Comparison of ENCODE assay signal across 8 cellular contexts in the genomic region with DNA sequence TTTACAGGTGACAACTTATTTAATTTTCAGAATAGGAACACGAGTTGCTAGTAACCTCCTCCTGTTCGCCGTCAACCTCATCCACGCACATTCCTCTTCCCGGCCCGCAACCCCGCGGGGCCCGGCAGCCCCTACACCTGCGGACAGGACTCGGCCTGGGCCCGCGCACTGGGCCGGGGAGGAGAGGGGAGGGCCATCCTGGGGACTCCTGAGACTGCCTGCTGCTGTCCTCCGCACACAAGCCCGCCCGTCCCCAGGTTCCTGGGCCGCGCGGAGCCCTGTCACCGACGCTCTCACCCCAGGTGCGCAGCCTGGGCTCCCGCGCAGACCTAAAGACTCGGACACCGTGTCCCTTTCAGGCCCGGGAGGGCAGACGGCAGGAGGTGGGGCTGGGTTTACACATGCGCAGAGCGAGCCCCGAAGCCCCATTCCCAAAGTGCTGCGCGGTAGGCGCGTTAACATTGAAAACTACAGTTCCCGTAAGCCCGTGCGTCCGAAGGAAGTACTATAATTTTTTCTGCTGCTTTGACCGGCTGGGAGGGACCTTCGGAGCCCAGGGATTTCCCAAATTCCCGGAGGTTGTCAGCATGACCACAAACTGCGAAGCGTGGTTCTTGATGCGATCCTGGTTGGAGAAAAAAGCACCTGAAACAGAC.
A peak's percentile ranks its signal among the peaks of the same experiment; 100 is the strongest.
DNase-seq lines count a peak whose midpoint lies in the region; ATAC-seq and TF ChIP-seq lines count a peak whose summit lies in the region.
"Not testable (repeated sequence)": the region's sequence is repeated elsewhere in the genome, so short reads cannot be mapped to it uniquely, and the experiment has no call there.

No MANE protein-coding gene starts in this region.

- ATAC-seq in GM19438 (IDR thresholded peaks at IDR 0.05; ENCODE audit: low read depth, unreplicated experiment) (peak; percentile 95), HG03520 (IDR thresholded peaks at IDR 0.05; ENCODE audit: unreplicated experiment) (peak; percentile 97)

- H3K27me3 ChIP-seq in colonic mucosa: not testable (repeated sequence)

- DNase-seq in AG09309 (ENCODE audit: low read depth): peak; percentile 1
- peak; percentile 61 for DNase-seq in NCI-H524 treated with DMSO at 0.1 percent for 48 hours (lab: John Stamatoyannopoulos, UW)
- peak; percentile 82 for DNase-seq in activated CD4-positive, alpha-beta T cell treated with anti-CD3 and anti-CD28 coated beads for 48 hours
- DNase-seq in colonic mucosa: peak; percentile 90
- DNase-seq in kidney tubule cell (ENCODE audit: low spot score): peak; percentile 92
- DNase-seq in stimulated activated CD4-positive, alpha-beta T cell treated with anti-CD3 and anti-CD28 coated beads, Interleukin-12 subunit alpha, Interleukin-12 subunit beta, amount 100 ng/mL, for 48 hours (ENCODE audit: low read depth in 2 of 3, low spot score in 1 of 3): peak; percentile 48 to 68 (median 59)

- H3K9ac ChIP-seq in colonic mucosa (ENCODE audit: low read depth in 2 of 2, low read length in 2 of 2): peak overlapping the region in 1 of 2 donors; percentile 35

- H3K4me3 ChIP-seq in AG09309 (ENCODE audit: control insufficient read depth, low read depth, low read length): not testable (repeated sequence)
- peak overlapping the region; percentile 51 for H3K4me3 ChIP-seq in colonic mucosa

- not testable (repeated sequence) for H3K9me3 ChIP-seq in colonic mucosa

- not testable (repeated sequence) for H3K36me3 ChIP-seq in colonic mucosa

- H3K27ac ChIP-seq in colonic mucosa: not testable (repeated sequence)

- intact Hi-C loops in colonic mucosa (cut with DNase I): not testable (repeated sequence)

- not testable (repeated sequence) for H3K4me1 ChIP-seq in colonic mucosa

- not testable (repeated sequence) for TF ChIP-seq CTCF in AG09309 (IDR thresholded peaks at IDR 0.05; ENCODE audit: control insufficient read depth, insufficient read depth, low read depth, low read length, missing control alignments); colonic mucosa (IDR thresholded peaks at IDR 0.05)

Comparison
In these comparisons a context has a peak if more than half of its experiments do, and no peak if none do; other contexts are left out.
1. DNase-seq: peak in every context shown above with its lines; median percentile 92 in kidney tubule cell; 90 in colonic mucosa; 82 in activated CD4-positive, alpha-beta T cell treated with anti-CD3 and anti-CD28 coated beads for 48 hours; 61 in NCI-H524 treated with DMSO at 0.1 percent for 48 hours; 59 in stimulated activated CD4-positive, alpha-beta T cell treated with anti-CD3 and anti-CD28 coated beads, Interleukin-12 subunit alpha, Interleukin-12 subunit beta, amount 100 ng/mL, for 48 hours; 1 in AG09309.